14 cellular contexts compared by ENCODE assay signal in genomic region chr15:32898414-32898813, GRCh38.
"Had no signal": no experiment of that assay in that cellular context is flagged by ENCODE, and none has a peak within 500 bp of the region (broad histone marks: within the 10 kb centered on the region; RNA-seq: fewer than 3 reads in every experiment).

No MANE protein-coding gene starts in this region.

- H3K4me1 ChIP-seq: adrenal gland, gastrocnemius medialis, heart right ventricle, parathyroid adenoma had no signal

- H3K36me3 ChIP-seq: adrenal gland, gastrocnemius medialis had no signal

- H2AFZ ChIP-seq: parathyroid adenoma had no signal

- DNase-seq: activated CD4-positive, alpha-beta T cell treated with anti-CD3 and anti-CD28 coated beads for 48 hours; activated naive CD4-positive, alpha-beta T cell treated with anti-CD3 and anti-CD28 coated beads, Interleukin-2, amount 50 U/mL, for 16 hours; adrenal gland; caudate nucleus; effector CD8-positive, alpha-beta T cell; gastrocnemius medialis; heart right ventricle; kidney glomerular epithelial cell; stimulated activated CD4-positive, alpha-beta T cell treated with anti-CD3 and anti-CD28 coated beads, Interleukin-2, amount 100 ng/mL, for 48 hours; stimulated activated naive CD4-positive, alpha-beta T cell treated with Interleukin-2 at 50 U/mL for 16 hours; T1000 had no signal

- H3K27me3 ChIP-seq: gastrocnemius medialis, heart right ventricle had no signal

- H3K27ac ChIP-seq: adrenal gland, coronary artery, epithelial cell of prostate, gastrocnemius medialis, heart right ventricle, parathyroid adenoma had no signal

- H3K9ac ChIP-seq: parathyroid adenoma had no signal

- H3K4me3 ChIP-seq: adrenal gland, coronary artery, gastrocnemius medialis, heart right ventricle had no signal

- H3K9me3 ChIP-seq: adrenal gland, gastrocnemius medialis had no signal

- ATAC-seq: gastrocnemius medialis, heart right ventricle had no signal

- H3K79me2 ChIP-seq: parathyroid adenoma had no signal
